13 cellular contexts compared by ENCODE assay signal in genomic region chr10:93498196-93498595, GRCh38. TPM values are rescaled to one million over a fixed set of nuclear protein-coding genes. Genes with fewer than 3 reads are reported as not detected.
DNase-seq lines count a peak whose midpoint lies in the region; ATAC-seq and TF ChIP-seq lines count a peak whose summit lies in the region.
"Had no signal": no experiment of that assay in that cellular context is flagged by ENCODE, and none has a peak within 500 bp of the region (broad histone marks: within the 10 kb centered on the region; RNA-seq: fewer than 3 reads in every experiment).

No MANE protein-coding gene starts in this region.

- peaks cover 60% of the 10 kb centered on the region for H3K79me2 ChIP-seq in ACC112 (ENCODE audit: control insufficient read depth, insufficient read depth, low read length, unreplicated experiment)
- peaks cover 47% of the 10 kb centered on the region for H3K79me2 ChIP-seq in SU-DHL-6 (ENCODE audit: insufficient read depth, low read length)

- peaks cover 9% of the 10 kb centered on the region; the same call in 1 of the 2 replicates for H3F3A ChIP-seq in SU-DHL-6 (ENCODE audit: insufficient read depth)

- H3K9ac ChIP-seq in SU-DHL-6 (ENCODE audit: low read length) = peak overlapping the region; percentile 93

- WGBS in suprapubic skin = 49% methylated on average over 5 of the region's 5 CpGs

- H3K9me3 ChIP-seq in SU-DHL-6 (ENCODE audit: insufficient read depth, low read length) = no peaks in the 10 kb centered on the region
- no peaks in the 10 kb centered on the region for H3K9me3 ChIP-seq in suprapubic skin
- no peaks in the 10 kb centered on the region for H3K9me3 ChIP-seq in left lung

- H3K9me2 ChIP-seq in SU-DHL-6 (replicated peaks; ENCODE audit: insufficient read depth, low read length) = no peaks in the 10 kb centered on the region

- no peak for ATAC-seq in left lung
- ATAC-seq: activated CD4-positive, CD25-positive, alpha-beta regulatory T cell treated with anti-CD3 and anti-CD28 coated beads, Interleukin-2, amount 50 U/mL, for 24 hours; foreskin keratinocyte; sciatic nerve had no signal

- TF ChIP-seq EP300 in suprapubic skin (IDR thresholded peaks at IDR 0.05) = no peak

- peak overlapping the region; percentile 81 for H3K4me3 ChIP-seq in ACC112 (ENCODE audit: low read depth, low read length)
- H3K4me3 ChIP-seq in GM12865 (ENCODE audit: low read depth, low read length) = peak overlapping the region; percentile 76
- peak overlapping the region; percentile 94 for H3K4me3 ChIP-seq in SU-DHL-6 (ENCODE audit: insufficient read depth, low read length, poor library complexity, severe bottlenecking)
- peak overlapping the region; percentile 9 for H3K4me3 ChIP-seq in fibroblast of mammary gland (ENCODE audit: control insufficient read depth, low read depth, low read length)
- H3K4me3 ChIP-seq in suprapubic skin = no peak overlapping the region
- H3K4me3 ChIP-seq in left lung = no peak overlapping the region
- H3K4me3 ChIP-seq: lung had no signal

- peak overlapping the region; percentile 98 for H3K4me2 ChIP-seq in SU-DHL-6 (ENCODE audit: low read depth, low read length, poor library complexity, severe bottlenecking)

- H3K36me3 ChIP-seq in ACC112 (ENCODE audit: insufficient read depth, low read length) = peaks cover 5% of the 10 kb centered on the region; the same call in 1 of the 2 replicates
- peaks cover 19% of the 10 kb centered on the region; the same call in 1 of the 2 replicates for H3K36me3 ChIP-seq in SU-DHL-6 (ENCODE audit: low read length)
- H3K36me3 ChIP-seq in suprapubic skin = no peaks in the 10 kb centered on the region
- H3K36me3 ChIP-seq in left lung = no peaks in the 10 kb centered on the region

- H2AFZ ChIP-seq in ACC112 (ENCODE audit: low read length, unreplicated experiment) (peak overlapping the region; percentile 21), SU-DHL-6 (ENCODE audit: low read depth, low read length, severe bottlenecking) (no peak overlapping the region)

- TF ChIP-seq CTCF in GM12865 (IDR thresholded peaks at IDR 0.05; ENCODE audit: insufficient read depth, low read depth, low read length, missing control alignments) (no peak), SU-DHL-6 (IDR thresholded peaks at IDR 0.05; ENCODE audit: insufficient read depth, low read length, poor library complexity, severe bottlenecking) (no peak), fibroblast of mammary gland (conservative IDR thresholded peaks at IDR 0.05; ENCODE audit: control insufficient read depth, insufficient read depth, low read depth, low read length) (no peak), suprapubic skin (IDR thresholded peaks at IDR 0.05) (no peak), left lung (IDR thresholded peaks at IDR 0.05) (no peak), GM20000 (IDR thresholded peaks at IDR 0.05; ENCODE audit: extremely low read depth, missing control alignments) (no peak)

- no peaks in the 10 kb centered on the region for H4K20me1 ChIP-seq in SU-DHL-6 (ENCODE audit: low read depth, low read length)

- no peak overlapping the region for H3K27ac ChIP-seq in ACC112 (ENCODE audit: low read depth, low read length)
- H3K27ac ChIP-seq in SU-DHL-6 (ENCODE audit: low read depth, low read length) = peak overlapping the region; percentile 85
- no peak overlapping the region for H3K27ac ChIP-seq in suprapubic skin
- no peak overlapping the region for H3K27ac ChIP-seq in left lung
- H3K27ac ChIP-seq: foreskin keratinocyte had no signal

- intact Hi-C loops in left lung (cut with DNase I) = no loop called here

- no peak for TF ChIP-seq POLR2A in suprapubic skin (IDR thresholded peaks at IDR 0.05)

- H3K4me1 ChIP-seq in ACC112 (ENCODE audit: control insufficient read depth, insufficient read depth, low read length, unreplicated experiment) = peaks cover 22% of the 10 kb centered on the region
- H3K4me1 ChIP-seq in suprapubic skin = peaks cover 15% of the 10 kb centered on the region
- peaks cover 0 to 26% of the 10 kb centered on the region in 2 donors for H3K4me1 ChIP-seq in left lung
- H3K4me1 ChIP-seq: foreskin keratinocyte had no signal

- H3K27me3 ChIP-seq in ACC112 (ENCODE audit: insufficient read depth, low read length) (no peaks in the 10 kb centered on the region), SU-DHL-6 (ENCODE audit: low read length) (no peaks in the 10 kb centered on the region), suprapubic skin (no peaks in the 10 kb centered on the region), left lung (no peaks in the 10 kb centered on the region)
- H3K27me3 ChIP-seq: foreskin keratinocyte had no signal

- DNase-seq in GM12865 (ENCODE audit: low read depth) (peak; percentile 41), fibroblast of mammary gland (ENCODE audit: low read depth) (no peak), suprapubic skin (ENCODE audit: low spot score in 2 of 2) (no peak), left lung (no peak), GM20000 (ENCODE audit: low spot score) (no peak), hypothalamus (lab: John Stamatoyannopoulos, UW) (no peak)
- DNase-seq: COR-L47, foreskin keratinocyte had no signal

RNA-seq across cellular contexts. Expression of gene CEP55, which starts 1.8 kb away (rescaled TPM):
- 1 to 10 TPM; 1.4 to 4.3 (median 2.8) TPM for total RNA-seq in suprapubic skin
- 1 to 10 TPM; 3.4 to 9.5 TPM for total RNA-seq in left lung

RNA-seq across cellular contexts. Expression of gene MYOF, which starts 16.1 kb away (rescaled TPM):
- total RNA-seq in suprapubic skin (100 to 1,000 TPM in 3 of 4 donors, 10 to 100 TPM in 1; 77.8 to 174 (median 116) TPM), left lung (100 to 1,000 TPM; 241 to 295 TPM)

Comparison
In these comparisons a context has a peak if more than half of its experiments do, and no peak if none do; other contexts are left out.
1. H3K4me3 ChIP-seq: peak in ACC112 (single experiment), GM12865 (single experiment), SU-DHL-6 (single experiment) and fibroblast of mammary gland (single experiment); none in suprapubic skin (single experiment) and left lung (0 of 2).